In the genomic region with DNA sequence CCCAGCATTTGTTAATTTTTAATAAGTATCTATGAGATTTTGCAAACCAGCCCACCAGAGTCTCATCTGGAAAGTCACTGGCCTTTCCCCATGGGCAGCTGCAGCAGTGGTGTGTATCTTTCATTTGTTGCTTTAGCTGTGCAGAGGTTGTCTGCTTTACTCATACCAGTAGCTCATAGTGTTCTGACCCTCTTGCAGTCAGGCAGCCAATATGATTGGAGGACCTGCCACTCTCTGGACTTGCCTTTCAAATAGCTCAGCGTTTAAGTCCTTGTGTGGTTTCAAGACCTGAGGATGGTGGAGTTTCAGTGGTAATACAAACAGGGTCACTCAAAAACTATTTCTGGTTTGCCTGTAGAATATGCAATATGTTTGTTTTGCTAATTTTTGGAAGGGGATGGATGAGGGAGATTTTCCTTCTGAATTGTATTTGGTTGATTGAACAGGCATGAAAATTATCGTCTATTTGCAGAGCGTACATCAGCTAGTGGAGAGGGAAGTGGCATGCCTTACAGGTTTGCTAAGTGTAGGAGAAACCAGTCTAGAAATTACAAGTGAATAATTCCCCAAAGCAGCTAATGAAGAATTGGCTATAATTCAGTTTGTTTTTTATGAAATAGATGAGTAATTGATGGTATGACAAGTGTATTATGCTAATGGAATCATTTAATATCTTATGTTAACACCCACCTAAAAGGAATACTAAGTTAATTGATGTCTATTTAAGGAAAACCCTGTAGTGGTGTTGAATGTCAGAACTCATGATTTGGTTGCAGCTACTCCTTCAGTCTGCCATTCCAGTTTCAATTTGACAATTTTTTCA, we compare ENCODE assay signal across 13 cellular contexts. TPM values are rescaled to one million over a fixed set of nuclear protein-coding genes. Genes with fewer than 3 reads are reported as not detected.
DNase-seq lines count a peak whose midpoint lies in the region; ATAC-seq and TF ChIP-seq lines count a peak whose summit lies in the region.
"Had no signal": no experiment of that assay in that cellular context is flagged by ENCODE, and none has a peak within 500 bp of the region (broad histone marks: within the 10 kb centered on the region; RNA-seq: fewer than 3 reads in every experiment).

No MANE protein-coding gene starts in this region.

- intact Hi-C loops in lower leg skin (cut with DNase I; ENCODE audit: low total_unique reads): no loop called here

- peak; percentile 37 for DNase-seq in GM12864 (ENCODE audit: low read depth)
- no peak for DNase-seq in NCI-H748 (lab: John Stamatoyannopoulos, UW; ENCODE audit: unreplicated experiment)
- no peak for DNase-seq in cerebellar cortex (ENCODE audit: low spot score)
- no peak for DNase-seq in lower leg skin (ENCODE audit: low spot score in 2 of 2)
- DNase-seq in HAP-1 (ENCODE audit: low spot score in 2 of 2): no peak
- DNase-seq: CD8-positive, alpha-beta T cell; cerebellar nuclear complex; NCI-H524 treated with DMSO at 0.1 percent for 48 hours had no signal

- peaks cover under 1% of the 10 kb centered on the region for H3K4me1 ChIP-seq in HAP-1
- H3K4me1 ChIP-seq: prostate gland had no signal

- in situ Hi-C loops in HAP-1 (cut with MboI; ENCODE audit: low sequenced_read_pairs): no loop called here

- no peaks in the 10 kb centered on the region for H3K9me3 ChIP-seq in HAP-1
- H3K9me3 ChIP-seq: prostate gland had no signal

- 88 to 90% methylated on average over 3 of the region's 3 CpGs for WGBS in lower leg skin, 2 donors

- H3K36me3 ChIP-seq in HAP-1 (replicated peaks): peaks cover 82% of the 10 kb centered on the region
- H3K36me3 ChIP-seq: prostate gland had no signal

- TF ChIP-seq CTCF in GM12864 (IDR thresholded peaks at IDR 0.05; ENCODE audit: low read depth, low read length, missing control alignments): no peak
- no peak for TF ChIP-seq CTCF in lower leg skin (IDR thresholded peaks at IDR 0.05)

- no peak overlapping the region for H3K4me3 ChIP-seq in GM12864 (ENCODE audit: low read depth, low read length)
- H3K4me3 ChIP-seq in lower leg skin (ENCODE audit: low read depth, poor library complexity, severe bottlenecking): no peak overlapping the region
- H3K4me3 ChIP-seq in HAP-1: no peak overlapping the region
- H3K4me3 ChIP-seq: lung, prostate gland had no signal

- ATAC-seq in GM19023 (IDR thresholded peaks at IDR 0.05; ENCODE audit: unreplicated experiment): peak; percentile 97
- peak; percentile 98 for ATAC-seq in GM21825 (IDR thresholded peaks at IDR 0.05; ENCODE audit: unreplicated experiment)
- peak; percentile 98 for ATAC-seq in HG03342 (IDR thresholded peaks at IDR 0.05; ENCODE audit: unreplicated experiment)
- ATAC-seq: CD8-positive, alpha-beta T cell had no signal

- no peak for TF ChIP-seq POLR2A in lower leg skin (IDR thresholded peaks at IDR 0.05)

- no peaks in the 10 kb centered on the region for H3K27me3 ChIP-seq in HAP-1 (ENCODE audit: low read depth)

RNA-seq across cellular contexts. Expression of a gene that starts 8.9 kb away (rescaled TPM):
- 10 to 100 TPM in 1 of 4 donors, 1 to 10 TPM in 3; 7.1 to 12.5 (median 8.1) TPM for total RNA-seq in lower leg skin

RNA-seq across cellular contexts. Expression of a gene that starts 55.4 kb away (rescaled TPM):
- under 1 TPM in 3 of 4 donors, not detected in 1; 0.04 to 0.78 (median 0.20) TPM for total RNA-seq in lower leg skin
- total RNA-seq: CD8-positive, alpha-beta T cell had no signal
